Comparison of ENCODE assay signal across 8 cellular contexts in genomic region chr4:157075811-157076577, GRCh38. TPM values are rescaled to one million over a fixed set of nuclear protein-coding genes. Genes with fewer than 3 reads are reported as not detected.
DNase-seq lines count a peak whose midpoint lies in the region; ATAC-seq and TF ChIP-seq lines count a peak whose summit lies in the region.

TSS of gene GLRB (plus strand) at chr4:157076150. CDS start at chr4:157078025, 1,875 bp downstream.

- H3F3A ChIP-seq in PC-9 (ENCODE audit: insufficient read depth, low read depth): no peaks in the 10 kb centered on the region

- DNase-seq in GM10266 (ENCODE audit: extremely low spot score): peak; percentile 13
- peak in 1 of 2 experiments; percentile 42 for DNase-seq in PC-9
- no peak for DNase-seq in esophagus muscularis mucosa (ENCODE audit: extremely low spot score)
- no peak for DNase-seq in activated CD4-positive, alpha-beta T cell treated with anti-CD3 and anti-CD28 coated beads for 48 hours

- peak within 1 kb of the TSS; percentile 62 for H3K9ac ChIP-seq in mucosa of stomach (ENCODE audit: low read length)

- no peak within 1 kb of the TSS for H3K27ac ChIP-seq in PC-9
- no peak within 1 kb of the TSS for H3K27ac ChIP-seq in esophagus muscularis mucosa (replicated peaks in 1 of 4)

- no peak for TF ChIP-seq EP300 in esophagus muscularis mucosa (IDR thresholded peaks at IDR 0.05)

- H2AFZ ChIP-seq in PC-9: peak within 1 kb of the TSS; percentile 99

- ATAC-seq in HG03439 (IDR thresholded peaks at IDR 0.05; ENCODE audit: unreplicated experiment) (no peak), GM21390 (IDR thresholded peaks at IDR 0.05; ENCODE audit: unreplicated experiment) (no peak), GM21529 (IDR thresholded peaks at IDR 0.05; ENCODE audit: unreplicated experiment) (no peak)

- TF ChIP-seq CTCF in GM10266 (IDR thresholded peaks at IDR 0.05; ENCODE audit: control insufficient read depth, insufficient read depth, low read depth, missing control alignments) (no peak), PC-9 (conservative IDR thresholded peaks at IDR 0.05) (no peak), esophagus muscularis mucosa (IDR thresholded peaks at IDR 0.05) (no peak)

- CTCF ChIA-PET in PC-9 (lab: Charles Lee): interaction anchor here (0.6 to 1.4 kb wide), 2 partner anchors 30 to 51 kb away, joined by 3 read pairs; no protein-coding TSS in a partner anchor

- POLR2A ChIA-PET in PC-9 (lab: Charles Lee; ENCODE audit: unreplicated experiment): interaction anchor here (0.6 to 0.7 kb wide), 2 partner anchors 7 to 40 kb away, joined by 3 to 7 read pairs; no protein-coding TSS in a partner anchor

- BruUV-seq in PC-9 (replicated peaks; lab: Mats Ljungman, UMichigan): no TSS peak

- no peaks in the 10 kb centered on the region for H3K27me3 ChIP-seq in PC-9 (ENCODE audit: insufficient read depth, low read depth)
- peaks cover 0 to 6% (median 0%) of the 10 kb centered on the region in 4 donors for H3K27me3 ChIP-seq in esophagus muscularis mucosa
- peaks cover 10% of the 10 kb centered on the region for H3K27me3 ChIP-seq in mucosa of stomach (ENCODE audit: control insufficient read depth, insufficient read depth, low read length)

- H3K36me3 ChIP-seq in PC-9 (ENCODE audit: low read depth): no peaks in the 10 kb centered on the region
- H3K36me3 ChIP-seq in esophagus muscularis mucosa: no peaks in the 10 kb centered on the region
- H3K36me3 ChIP-seq in mucosa of stomach (ENCODE audit: control insufficient read depth, insufficient read depth, low read length): no peaks in the 10 kb centered on the region

- H3K4me1 ChIP-seq in PC-9 (replicated peaks; ENCODE audit: insufficient read depth) (peaks cover 14% of the 10 kb centered on the region; the same call in 1 of the 2 replicates), esophagus muscularis mucosa (peaks cover 0 to 16% (median 7%) of the 10 kb centered on the region in 4 donors), mucosa of stomach (ENCODE audit: control insufficient read depth, insufficient read depth, low read length) (no peaks in the 10 kb centered on the region)

- H3K4me2 ChIP-seq in PC-9: peak within 1 kb of the TSS; percentile 82

- no peaks in the 10 kb centered on the region for H3K9me3 ChIP-seq in PC-9 (ENCODE audit: insufficient read depth, low read depth)
- H3K9me3 ChIP-seq in esophagus muscularis mucosa: no peaks in the 10 kb centered on the region
- no peaks in the 10 kb centered on the region for H3K9me3 ChIP-seq in mucosa of stomach (ENCODE audit: control insufficient read depth, low read length)

- H4K20me1 ChIP-seq in PC-9 (ENCODE audit: insufficient read depth): no peaks in the 10 kb centered on the region

- H3K4me3 ChIP-seq in PC-9 (peak within 1 kb of the TSS; percentile 78), esophagus muscularis mucosa (peak within 1 kb of the TSS; percentile 65 to 76 (median 69)), mucosa of stomach (ENCODE audit: low read length) (no peak within 1 kb of the TSS)

- intact Hi-C loops in PC-9 (cut with micrococcal nuclease; ENCODE audit: unreplicated experiment) (no loop called here), esophagus muscularis mucosa (cut with DNase I) (no loop called here)

- H3K9me2 ChIP-seq in PC-9 (ENCODE audit: insufficient read depth): no peaks in the 10 kb centered on the region

- WGBS in esophagus muscularis mucosa: 4% methylated on average over 38 of the region's 84 CpGs

- no peaks in the 10 kb centered on the region for H3K79me2 ChIP-seq in PC-9 (ENCODE audit: low read depth)

- TF ChIP-seq POLR2A in esophagus muscularis mucosa (IDR thresholded peaks at IDR 0.05; ENCODE audit: low read depth): no peak

RNA-seq across cellular contexts. Expression of gene GLRB, which starts in this region (rescaled TPM):
- total RNA-seq in PC-9 (2021): 7.0 and 7.3 TPM in 2 replicates
- total RNA-seq in esophagus muscularis mucosa: 1 to 10 TPM; 1.5 to 2.1 (median 1.8) TPM
